28 cellular contexts compared by ENCODE assay signal in genomic region chr16:19817875-19818274, GRCh38.
"Had no signal": no experiment of that assay in that cellular context is flagged by ENCODE, and none has a peak within 500 bp of the region (broad histone marks: within the 10 kb centered on the region; RNA-seq: fewer than 3 reads in every experiment).

No MANE protein-coding gene starts in this region.

- H3K9ac ChIP-seq: neural progenitor cell had no signal

- H3K9me3 ChIP-seq: gastroesophageal sphincter, mucosa of descending colon, suprapubic skin, transverse colon, vagina had no signal

- H3K4me3 ChIP-seq: gastroesophageal sphincter, heart left ventricle, hepatocyte, left lung, mucosa of descending colon, neural progenitor cell, psoas muscle, skin epidermis, suprapubic skin, transverse colon, vagina had no signal

- H3K27me3 Mint-ChIP-seq: stimulated activated naive CD8-positive, alpha-beta T cell treated with anti-CD3 and anti-CD28 coated beads, Interleukin-15, amount 100 ng/mL, for 72 hours had no signal

- H3K27me3 ChIP-seq: foreskin keratinocyte, gastroesophageal sphincter, heart left ventricle, hepatocyte, left lung, neural progenitor cell, suprapubic skin, transverse colon, vagina had no signal

- H3K4me1 Mint-ChIP-seq: mesothelial cell of epicardium; naive B cell; stimulated activated naive CD8-positive, alpha-beta T cell treated with anti-CD3 and anti-CD28 coated beads, Interleukin-15, amount 100 ng/mL, for 72 hours had no signal

- H3K4me3 Mint-ChIP-seq: endodermal cell; mesothelial cell of epicardium; naive B cell; nephron; neural progenitor cell; stimulated activated naive CD8-positive, alpha-beta T cell treated with anti-CD3 and anti-CD28 coated beads, Interleukin-15, amount 100 ng/mL, for 72 hours had no signal

- H3K27ac ChIP-seq: epithelial cell of prostate, foreskin keratinocyte, gastroesophageal sphincter, heart left ventricle, hepatocyte, left lung, neural progenitor cell, psoas muscle, skin epidermis, suprapubic skin, transverse colon, vagina had no signal

- H3K27ac Mint-ChIP-seq: mesothelial cell of epicardium; naive B cell; stimulated activated naive CD8-positive, alpha-beta T cell treated with anti-CD3 and anti-CD28 coated beads, Interleukin-15, amount 100 ng/mL, for 72 hours had no signal

- H3K4me2 ChIP-seq: hepatocyte, neural progenitor cell had no signal

- H3K4me1 ChIP-seq: foreskin keratinocyte, gastroesophageal sphincter, heart left ventricle, left lung, neural progenitor cell, psoas muscle, suprapubic skin, transverse colon, vagina had no signal

- H3K36me3 ChIP-seq: gastroesophageal sphincter, heart left ventricle, left lung, suprapubic skin, transverse colon, vagina had no signal

- H3K79me2 ChIP-seq: hepatocyte had no signal

- ATAC-seq: esophagus mucosa; foreskin keratinocyte; gastroesophageal sphincter; heart left ventricle; left cardiac atrium; left lung; mucosa of descending colon; psoas muscle; right cardiac atrium; stimulated activated naive CD8-positive, alpha-beta T cell treated with anti-CD3 and anti-CD28 coated beads, Interleukin-15, amount 100 ng/mL, for 72 hours had no signal

- DNase-seq: cortex of kidney; endodermal cell; foreskin keratinocyte; heart left ventricle; left cardiac atrium; left lung; mesenchymal stem cell; mucosa of descending colon; naive B cell; psoas muscle; right cardiac atrium; stimulated activated CD4-positive, alpha-beta T cell treated with anti-CD3 and anti-CD28 coated beads, Interleukin-12 subunit alpha, Interleukin-12 subunit beta, amount 100 ng/mL, for 4 hours; stimulated activated CD4-positive, alpha-beta T cell treated with anti-CD3 and anti-CD28 coated beads, Interleukin-1b, Interleukin-23, amount 100 ng/mL, for 48 hours; stimulated activated CD4-positive, alpha-beta T cell treated with anti-CD3 and anti-CD28 coated beads, Interleukin-4, amount 100 ng/mL, for 1 hour; stimulated activated CD8-positive, alpha-beta memory T cell treated with anti-CD3 and anti-CD28 coated beads, Interleukin-4, amount 100 ng/mL, for 48 hours; stimulated activated naive CD4-positive, alpha-beta T cell; stimulated activated naive CD8-positive, alpha-beta T cell treated with anti-CD3 and anti-CD28 coated beads, Interleukin-15, amount 100 ng/mL, for 72 hours; transverse colon had no signal

- H2AFZ ChIP-seq: hepatocyte, neural progenitor cell had no signal
